Comparison of ENCODE assay signal across 21 cellular contexts in the genomic region with DNA sequence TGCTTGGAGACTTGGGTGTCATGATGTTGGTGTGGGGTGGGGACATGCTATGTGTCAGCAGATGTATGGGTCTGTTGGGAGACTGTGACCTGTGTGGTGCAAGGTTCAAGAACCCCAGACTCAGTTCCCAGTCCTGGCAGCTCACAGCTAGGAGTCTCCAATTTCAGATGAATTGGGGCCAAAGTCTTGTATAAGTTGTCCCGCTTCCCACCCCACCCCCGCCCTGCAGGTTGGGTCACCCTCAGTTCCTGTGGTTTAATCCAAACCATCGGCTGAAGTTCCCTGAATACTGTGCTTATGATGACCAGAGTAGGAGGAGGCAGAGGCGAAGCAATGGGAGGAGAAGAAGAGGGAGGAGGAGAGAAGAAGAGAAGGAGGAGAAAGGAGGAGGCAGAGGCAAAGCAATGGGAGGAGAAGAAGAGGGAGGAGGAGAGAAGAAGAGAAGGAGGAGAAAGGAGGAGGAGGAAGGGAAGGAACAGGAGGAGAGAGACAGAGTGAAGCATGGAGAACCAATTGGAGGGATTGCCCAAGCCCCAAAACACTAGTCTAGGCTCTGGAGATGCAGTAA.
DNase-seq lines count a peak whose midpoint lies in the region; TF ChIP-seq lines count a peak whose summit lies in the region.
"Had no signal": no experiment of that assay in that cellular context is flagged by ENCODE, and none has a peak within 500 bp of the region (broad histone marks: within the 10 kb centered on the region; RNA-seq: fewer than 3 reads in every experiment).

No MANE protein-coding gene starts in this region.

- in situ Hi-C loops in brain microvascular endothelial cell (cut with HindIII; ENCODE audit: low pct_ligation_motif_present, low sequenced_read_pairs), result no loop called here

- H3K27me3 ChIP-seq in esophagus muscularis mucosa (no peaks in the 10 kb centered on the region), brain microvascular endothelial cell (replicated peaks) (no peaks in the 10 kb centered on the region), prostate gland (replicated peaks; ENCODE audit: insufficient read depth) (no peaks in the 10 kb centered on the region)
- H3K27me3 ChIP-seq: tibial artery had no signal

- H3K27ac Mint-ChIP-seq in nephron, result peak overlapping the region; percentile 57 to 79 (median 65)
- H3K27ac Mint-ChIP-seq: activated CD4-positive, alpha-beta memory T cell treated with anti-CD3 and anti-CD28 coated beads for 36 hours; activated naive CD4-positive, alpha-beta T cell treated with anti-CD3 and anti-CD28 coated beads, Interleukin-2, amount 50 U/mL, for 72 hours; activated T-helper 17 cell treated with anti-CD3 and anti-CD28 coated beads, Interleukin-2, amount 50 U/mL, for 72 hours; B cell; CD8-positive, alpha-beta memory T cell had no signal

- H3K4me1 ChIP-seq in esophagus muscularis mucosa, result peaks cover 0 to 11% (median 2%) of the 10 kb centered on the region in 4 donors
- no peaks in the 10 kb centered on the region for H3K4me1 ChIP-seq in prostate gland (replicated peaks)
- H3K4me1 ChIP-seq: A549 had no signal

- H3K27me3 Mint-ChIP-seq in nephron (ENCODE audit: low read depth), result no peaks in the 10 kb centered on the region
- H3K27me3 Mint-ChIP-seq: activated CD4-positive, alpha-beta memory T cell treated with anti-CD3 and anti-CD28 coated beads for 36 hours; activated T-helper 17 cell treated with anti-CD3 and anti-CD28 coated beads, Interleukin-2, amount 50 U/mL, for 72 hours; B cell had no signal

- H3K9me3 Mint-ChIP-seq in nephron, result peaks cover 5% of the 10 kb centered on the region
- H3K9me3 Mint-ChIP-seq: activated CD4-positive, alpha-beta memory T cell treated with anti-CD3 and anti-CD28 coated beads for 36 hours; activated naive CD4-positive, alpha-beta T cell treated with anti-CD3 and anti-CD28 coated beads, Interleukin-2, amount 50 U/mL, for 72 hours; activated T-helper 17 cell treated with anti-CD3 and anti-CD28 coated beads, Interleukin-2, amount 50 U/mL, for 72 hours; CD8-positive, alpha-beta memory T cell had no signal

- peak; percentile 1 for DNase-seq in AG08395 (ENCODE audit: low spot score)
- peak; percentile 3 for DNase-seq in HEK293T (ENCODE audit: extremely low spot score)
- DNase-seq in esophagus muscularis mucosa (ENCODE audit: extremely low spot score), result peak; percentile 29
- DNase-seq in central memory CD4-positive, alpha-beta T cell, result no peak
- no peak for DNase-seq in brain microvascular endothelial cell
- no peak for DNase-seq in prostate gland (ENCODE audit: low spot score)
- DNase-seq in activated effector memory CD4-positive, alpha-beta T cell treated with anti-CD3 and anti-CD28 coated beads, Interleukin-2, amount 50 U/mL, for 16 hours, result no peak
- DNase-seq: activated CD4-positive, alpha-beta memory T cell treated with anti-CD3 and anti-CD28 coated beads for 36 hours; CD8-positive, alpha-beta memory T cell; DMS 273 treated with DMSO at 0.1 percent for 48 hours; foreskin fibroblast; GOT3; mesenchymal stem cell; NCI-H526 treated with DMSO at 0.1 percent for 48 hours; stimulated activated naive CD8-positive, alpha-beta T cell treated with anti-CD3 and anti-CD28 coated beads, Interleukin-15, Interleukin-2, amounts not matched to agents 100 U/mL and 50 U/mL, for 24 hours; tibial artery had no signal

- H3K4me3 ChIP-seq in esophagus muscularis mucosa, result no peak overlapping the region
- no peak overlapping the region for H3K4me3 ChIP-seq in brain microvascular endothelial cell (ENCODE audit: low read depth, low read length)
- no peak overlapping the region for H3K4me3 ChIP-seq in prostate gland
- H3K4me3 ChIP-seq: A549, tibial artery had no signal

- CTCF ChIA-PET in HEK293T (lab: Yijun Ruan, JAX), result no interaction called here

- H3K27ac ChIP-seq in esophagus muscularis mucosa (replicated peaks in 1 of 4) (no peak overlapping the region), brain microvascular endothelial cell (no peak overlapping the region), prostate gland (no peak overlapping the region)
- H3K27ac ChIP-seq: A549, tibial artery had no signal

- no peaks in the 10 kb centered on the region for H3K36me3 ChIP-seq in esophagus muscularis mucosa
- no peaks in the 10 kb centered on the region for H3K36me3 ChIP-seq in brain microvascular endothelial cell (replicated peaks)
- H3K36me3 ChIP-seq in prostate gland, result no peaks in the 10 kb centered on the region
- H3K36me3 ChIP-seq: tibial artery had no signal

- no peak overlapping the region for H3K4me3 Mint-ChIP-seq in nephron
- H3K4me3 Mint-ChIP-seq: activated CD4-positive, alpha-beta memory T cell treated with anti-CD3 and anti-CD28 coated beads for 36 hours; activated T-helper 17 cell treated with anti-CD3 and anti-CD28 coated beads, Interleukin-2, amount 50 U/mL, for 72 hours; B cell; CD8-positive, alpha-beta memory T cell had no signal

- H3K36me3 Mint-ChIP-seq in nephron (ENCODE audit: low read depth), result no peaks in the 10 kb centered on the region
- H3K36me3 Mint-ChIP-seq: activated CD4-positive, alpha-beta memory T cell treated with anti-CD3 and anti-CD28 coated beads for 36 hours; activated naive CD4-positive, alpha-beta T cell treated with anti-CD3 and anti-CD28 coated beads, Interleukin-2, amount 50 U/mL, for 72 hours; CD8-positive, alpha-beta memory T cell had no signal

- POLR2A ChIA-PET in HEK293T (lab: Yijun Ruan, JAX), result no interaction called here

- no peak for TF ChIP-seq POLR2A in esophagus muscularis mucosa (IDR thresholded peaks at IDR 0.05; ENCODE audit: low read depth)
- no peak for TF ChIP-seq POLR2A in prostate gland (IDR thresholded peaks at IDR 0.05)

- peaks cover 24% of the 10 kb centered on the region for H3K4me1 Mint-ChIP-seq in nephron
- H3K4me1 Mint-ChIP-seq: activated T-helper 17 cell treated with anti-CD3 and anti-CD28 coated beads, Interleukin-2, amount 50 U/mL, for 72 hours; B cell; CD8-positive, alpha-beta memory T cell had no signal

- no peaks in the 10 kb centered on the region for H3K9me3 ChIP-seq in esophagus muscularis mucosa
- no peaks in the 10 kb centered on the region for H3K9me3 ChIP-seq in prostate gland
- H3K9me3 ChIP-seq: A549, tibial artery had no signal

- no peak for TF ChIP-seq EP300 in esophagus muscularis mucosa (IDR thresholded peaks at IDR 0.05)

- no peak for TF ChIP-seq CTCF in esophagus muscularis mucosa (IDR thresholded peaks at IDR 0.05)
- no peak for TF ChIP-seq CTCF in nephron (IDR thresholded peaks at IDR 0.05; ENCODE audit: unreplicated experiment in 3 of 3)
- no peak for TF ChIP-seq CTCF in brain microvascular endothelial cell (IDR thresholded peaks at IDR 0.05; ENCODE audit: low read depth, low read length, missing control alignments)
- no peak for TF ChIP-seq CTCF in prostate gland (IDR thresholded peaks at IDR 0.05)

- intact Hi-C loops in esophagus muscularis mucosa (cut with DNase I), result no loop called here
- intact Hi-C loops in prostate gland (cut with DNase I), result no loop called here

- WGBS in esophagus muscularis mucosa, result 79% methylated on average over 4 of the region's 4 CpGs
- 76% methylated on average over 4 of the region's 4 CpGs for WGBS in prostate gland

TF ChIP-seq in HEK293T, 16 proteins besides CTCF, POLR2A, EP300 and RAD21:
- TF ChIP-seq TARDBP (IDR thresholded peaks at IDR 0.05), result no peak
- TF ChIP-seq CTBP1 (IDR thresholded peaks at IDR 0.05; ENCODE audit: borderline replicate concordance), result no peak
- no peak for TF ChIP-seq HDGF (IDR thresholded peaks at IDR 0.05; ENCODE audit: borderline replicate concordance)
- no peak for TF ChIP-seq BHLHE40 (IDR thresholded peaks at IDR 0.05; ENCODE audit: borderline replicate concordance)
- no peak for TF ChIP-seq ARNT (IDR thresholded peaks at IDR 0.05)
- no peak for TF ChIP-seq LEF1 (IDR thresholded peaks at IDR 0.05; ENCODE audit: borderline replicate concordance)

Comparison
In these comparisons a context has a peak if more than half of its experiments do, and no peak if none do; other contexts are left out.
1. DNase-seq: peak in AG08395 (single experiment), HEK293T (single experiment) and esophagus muscularis mucosa (single experiment); none in central memory CD4-positive, alpha-beta T cell (single experiment), brain microvascular endothelial cell (single experiment), prostate gland (single experiment) and activated effector memory CD4-positive, alpha-beta T cell treated with anti-CD3 and anti-CD28 coated beads, Interleukin-2, amount 50 U/mL, for 16 hours (single experiment).